Comparison of ENCODE assay signal across 1 cellular context in genomic region chrX:153492153-153492454, GRCh38.
TF ChIP-seq lines count a peak whose summit lies in the region.

No MANE protein-coding gene starts in this region.

TF ChIP-seq in endothelial cell of umbilical vein, 7 proteins besides CTCF, POLR2A, EP300 and RAD21:
- TF ChIP-seq MYC (IDR thresholded peaks at IDR 0.05; ENCODE audit: low read depth, low read length) (no peak), JUN (IDR thresholded peaks at IDR 0.05; ENCODE audit: borderline replicate concordance, insufficient read depth, insufficient read length, low read depth) (no peak), POLR2AphosphoS5 (IDR thresholded peaks at IDR 0.05; ENCODE audit: insufficient read depth, low read depth, low read length) (no peak), MAX (IDR thresholded peaks at IDR 0.05; ENCODE audit: insufficient read depth, insufficient read length) (no peak), GATA2 (IDR thresholded peaks at IDR 0.05; ENCODE audit: insufficient read depth, insufficient read length, low read depth, low read length) (no peak), FOS (IDR thresholded peaks at IDR 0.05; ENCODE audit: borderline replicate concordance, insufficient read depth, low read length) (no peak), EZH2 (IDR thresholded peaks at IDR 0.05; ENCODE audit: borderline replicate concordance, low read depth, low read length, severe bottlenecking) (no peak)
